8 cellular contexts compared by ENCODE assay signal in genomic region chr13:32586022-32586900, GRCh38. TPM values are rescaled to one million over a fixed set of nuclear protein-coding genes. Genes with fewer than 3 reads are reported as not detected.
DNase-seq lines count a peak whose midpoint lies in the region; ATAC-seq and TF ChIP-seq lines count a peak whose summit lies in the region.

PDS5B (plus strand) TSS chr13:32586452; CDS start chr13:32648773, 62,321 bp downstream.

- peak within 1 kb of the TSS; percentile 90 for H3K4me3 Mint-ChIP-seq in progenitor cell of endocrine pancreas (ENCODE audit: low read depth)

- peaks cover 30% of the 10 kb centered on the region for H3K4me1 Mint-ChIP-seq in progenitor cell of endocrine pancreas (ENCODE audit: low read depth)

- DNase-seq in GM13976 (ENCODE audit: low spot score): peak; percentile 94
- DNase-seq in NCI-H146 treated with DMSO at 0.1 percent for 48 hours (lab: John Stamatoyannopoulos, UW; ENCODE audit: unreplicated experiment): peak; percentile 87
- peak; percentile 26 to 97 (median 90) for DNase-seq in amygdala (lab: John Stamatoyannopoulos, UW)
- peak; percentile 94 for DNase-seq in left ventricle myocardium inferior
- peak; percentile 94 for DNase-seq in progenitor cell of endocrine pancreas (ENCODE audit: low spot score, unreplicated experiment)
- peak; percentile 96 for DNase-seq in ureter (ENCODE audit: low spot score)

- H3K27me3 Mint-ChIP-seq in progenitor cell of endocrine pancreas: peaks cover 13% of the 10 kb centered on the region

- no peaks in the 10 kb centered on the region for H3K9me3 Mint-ChIP-seq in progenitor cell of endocrine pancreas (ENCODE audit: low read depth)

- intact Hi-C loops in T-helper 1 cell treated with Interleukin-12 subunit alpha and Interleukin-12 subunit beta and Interleukin-4 antibody, amounts not matched to agents 30 ng/mL and 1 ng/mL, for 36 hours (cut with micrococcal nuclease): loop anchor here (1.0 to 5.0 kb wide), 20 partner anchors 48 to 1233 kb away; partner anchors contain the start of genes BRCA2, FRY, N4BP2L1 and N4BP2L2
- intact Hi-C loops in left ventricle myocardium inferior (cut with micrococcal nuclease): loop anchor here (5.0 kb wide), 1 partner anchor 51 kb away; no protein-coding TSS in a partner anchor

- peak within 1 kb of the TSS; percentile 90 for H3K27ac ChIP-seq in left ventricle myocardium inferior (replicated peaks)

- TF ChIP-seq CTCF in GM13976 (IDR thresholded peaks at IDR 0.05; ENCODE audit: borderline replicate concordance, control extremely low read depth, extremely low read depth, insufficient read depth, missing control alignments): peak; percentile 95
- peak; percentile 95 for TF ChIP-seq CTCF in left ventricle myocardium inferior (IDR thresholded peaks at IDR 0.05; ENCODE audit: borderline replicate concordance)
- peak; percentile 94 for TF ChIP-seq CTCF in progenitor cell of endocrine pancreas (IDR thresholded peaks at IDR 0.05; ENCODE audit: unreplicated experiment)

- no peaks in the 10 kb centered on the region for H3K27me3 ChIP-seq in left ventricle myocardium inferior (ENCODE audit: low read depth)

- peak; percentile 77 for ATAC-seq in HG02870 (IDR thresholded peaks at IDR 0.05; ENCODE audit: unreplicated experiment)

- H3K4me3 ChIP-seq in left ventricle myocardium inferior: peak within 1 kb of the TSS; percentile 73

- no peaks in the 10 kb centered on the region for H3K9me3 ChIP-seq in left ventricle myocardium inferior (replicated peaks)

- H3K36me3 ChIP-seq in left ventricle myocardium inferior: no peaks in the 10 kb centered on the region

- in situ Hi-C loops in GM13976 (cut with MboI; ENCODE audit: low sequenced_read_pairs, unreplicated experiment): loop anchor here (25.0 kb wide), 3 partner anchors 326 to 951 kb away; partner anchors contain the start of gene KL

- H3K4me1 ChIP-seq in left ventricle myocardium inferior: peaks cover 47% of the 10 kb centered on the region

- peak within 1 kb of the TSS; percentile 96 for H3K27ac Mint-ChIP-seq in progenitor cell of endocrine pancreas

- H3K36me3 Mint-ChIP-seq in progenitor cell of endocrine pancreas (ENCODE audit: insufficient read depth): no peaks in the 10 kb centered on the region

RNA-seq across cellular contexts. Expression of gene PDS5B, which starts in this region (rescaled TPM):
- 60.7 and 66.3 TPM in 2 replicates for total RNA-seq in T-helper 1 cell treated with Interleukin-12 subunit alpha and Interleukin-12 subunit beta and Interleukin-4 antibody, amounts not matched to agents 30 ng/mL and 1 ng/mL, for 36 hours
- 20.4 TPM for total RNA-seq in left ventricle myocardium inferior
- total RNA-seq in progenitor cell of endocrine pancreas: 58.8 and 64.4 TPM in 2 replicates
- 53.3 TPM for total RNA-seq in ureter

Comparison
In these comparisons a context has a peak if more than half of its experiments do, and no peak if none do; other contexts are left out.
1. Peak in every context shown above with its lines: DNase-seq, ATAC-seq, H3K4me3 ChIP-seq and H3K27ac ChIP-seq.